Comparison of ENCODE assay signal across 30 cellular contexts in genomic region chr9:91606255-91606995, GRCh38.
"Had no signal": no experiment of that assay in that cellular context is flagged by ENCODE, and none has a peak within 500 bp of the region (broad histone marks: within the 10 kb centered on the region; RNA-seq: fewer than 3 reads in every experiment).

No MANE protein-coding gene starts in this region.

- H3K4me3 Mint-ChIP-seq: activated CD4-positive, alpha-beta memory T cell treated with anti-CD3 and anti-CD28 coated beads, Interleukin-2, amount 10 ng/mL, durations not matched to agents 7 days and 5 days; activated CD8-positive, alpha-beta memory T cell treated with anti-CD3 and anti-CD28 coated beads, Interleukin-2, amount 10 ng/mL, durations not matched to agents 7 days and 5 days; activated naive CD4-positive, alpha-beta T cell treated with anti-CD3 and anti-CD28 coated beads, Interleukin-2, amount 10 ng/mL, durations not matched to agents 7 days and 5 days; activated naive CD8-positive, alpha-beta T cell; activated naive CD8-positive, alpha-beta T cell treated with anti-CD3 and anti-CD28 coated beads, Interleukin-2, amount 50 U/mL, for 24 hours had no signal

- H3K36me3 ChIP-seq: brain microvascular endothelial cell, cardiac muscle cell, SJCRH30, WERI-Rb-1 had no signal

- H3K27ac Mint-ChIP-seq: activated CD4-positive, alpha-beta memory T cell treated with anti-CD3 and anti-CD28 coated beads, Interleukin-2, amount 10 ng/mL, durations not matched to agents 7 days and 5 days; activated CD8-positive, alpha-beta memory T cell treated with anti-CD3 and anti-CD28 coated beads, Interleukin-2, amount 10 ng/mL, durations not matched to agents 7 days and 5 days; activated naive CD4-positive, alpha-beta T cell treated with anti-CD3 and anti-CD28 coated beads, Interleukin-2, amount 10 ng/mL, durations not matched to agents 7 days and 5 days; activated naive CD8-positive, alpha-beta T cell; activated naive CD8-positive, alpha-beta T cell treated with anti-CD3 and anti-CD28 coated beads, Interleukin-2, amount 50 U/mL, for 24 hours had no signal

- H3K27ac ChIP-seq: brain microvascular endothelial cell, cardiac muscle cell, SJCRH30, SK-N-MC, WERI-Rb-1 had no signal

- H3K36me3 Mint-ChIP-seq: activated CD8-positive, alpha-beta memory T cell treated with anti-CD3 and anti-CD28 coated beads, Interleukin-2, amount 10 ng/mL, durations not matched to agents 7 days and 5 days; activated naive CD4-positive, alpha-beta T cell treated with anti-CD3 and anti-CD28 coated beads, Interleukin-2, amount 10 ng/mL, durations not matched to agents 7 days and 5 days; activated naive CD8-positive, alpha-beta T cell had no signal

- DNase-seq: activated CD4-positive, alpha-beta memory T cell treated with anti-CD3 and anti-CD28 coated beads, Interleukin-2, amount 10 ng/mL, durations not matched to agents 7 days and 5 days; activated CD4-positive, alpha-beta T cell treated with anti-CD3 and anti-CD28 coated beads for 1 hour; activated CD4-positive, alpha-beta T cell treated with anti-CD3 and anti-CD28 coated beads for 48 hours; activated CD4-positive, CD25-positive, alpha-beta regulatory T cell; activated CD8-positive, alpha-beta memory T cell treated with anti-CD3 and anti-CD28 coated beads for 24 hours; activated CD8-positive, alpha-beta memory T cell treated with anti-CD3 and anti-CD28 coated beads, Interleukin-2, amount 10 ng/mL, durations not matched to agents 7 days and 5 days; activated CD8-positive, alpha-beta memory T cell treated with anti-CD3 and anti-CD28 coated beads, Interleukin-2, amount 50 U/mL, for 48 hours; activated effector memory CD4-positive, alpha-beta T cell treated with Interleukin-2 at 50 U/mL for 16 hours; activated naive CD4-positive, alpha-beta T cell treated with anti-CD3 and anti-CD28 coated beads, Interleukin-2, amount 10 ng/mL, durations not matched to agents 7 days and 5 days; activated naive CD8-positive, alpha-beta T cell treated with anti-CD3 and anti-CD28 coated beads, Interleukin-2, amount 50 U/mL, for 24 hours; activated T-cell treated with anti-CD3 and anti-CD28 coated beads, Interleukin-2, amount 50 U/mL, for 48 hours; anterior cingulate cortex; brain microvascular endothelial cell; NCI-H1048; NCI-H1105 treated with DMSO at 0.1 percent for 48 hours; NCI-H1436; NCI-H1694; NCI-H1930; NCI-H2081 treated with DMSO at 0.1 percent for 48 hours; NCI-H226; NCI-H524 treated with DMSO at 0.1 percent for 48 hours; SHP77; SJCRH30; T1000; WERI-Rb-1 had no signal

- H3K4me1 Mint-ChIP-seq: activated CD4-positive, alpha-beta memory T cell treated with anti-CD3 and anti-CD28 coated beads, Interleukin-2, amount 10 ng/mL, durations not matched to agents 7 days and 5 days; activated CD8-positive, alpha-beta memory T cell treated with anti-CD3 and anti-CD28 coated beads, Interleukin-2, amount 10 ng/mL, durations not matched to agents 7 days and 5 days; activated naive CD4-positive, alpha-beta T cell treated with anti-CD3 and anti-CD28 coated beads, Interleukin-2, amount 10 ng/mL, durations not matched to agents 7 days and 5 days; activated naive CD8-positive, alpha-beta T cell treated with anti-CD3 and anti-CD28 coated beads, Interleukin-2, amount 50 U/mL, for 24 hours had no signal

- ATAC-seq: activated CD8-positive, alpha-beta memory T cell treated with anti-CD3 and anti-CD28 coated beads, Interleukin-2, amount 10 ng/mL, durations not matched to agents 7 days and 5 days; activated naive CD8-positive, alpha-beta T cell treated with anti-CD3 and anti-CD28 coated beads, Interleukin-2, amount 50 U/mL, for 24 hours; K562; Panc1 had no signal

- H3K4me3 ChIP-seq: cardiac muscle cell, K562, SJCRH30, SK-N-MC had no signal

- H3K27me3 ChIP-seq: brain microvascular endothelial cell, cardiac muscle cell, SJCRH30 had no signal

- H3K9me3 ChIP-seq: SJCRH30 had no signal

- H3K4me1 ChIP-seq: SJCRH30 had no signal

- H3K9me3 Mint-ChIP-seq: activated CD4-positive, alpha-beta memory T cell treated with anti-CD3 and anti-CD28 coated beads, Interleukin-2, amount 10 ng/mL, durations not matched to agents 7 days and 5 days; activated naive CD4-positive, alpha-beta T cell treated with anti-CD3 and anti-CD28 coated beads, Interleukin-2, amount 10 ng/mL, durations not matched to agents 7 days and 5 days; activated naive CD8-positive, alpha-beta T cell treated with anti-CD3 and anti-CD28 coated beads, Interleukin-2, amount 50 U/mL, for 24 hours had no signal
